In the genomic region with DNA sequence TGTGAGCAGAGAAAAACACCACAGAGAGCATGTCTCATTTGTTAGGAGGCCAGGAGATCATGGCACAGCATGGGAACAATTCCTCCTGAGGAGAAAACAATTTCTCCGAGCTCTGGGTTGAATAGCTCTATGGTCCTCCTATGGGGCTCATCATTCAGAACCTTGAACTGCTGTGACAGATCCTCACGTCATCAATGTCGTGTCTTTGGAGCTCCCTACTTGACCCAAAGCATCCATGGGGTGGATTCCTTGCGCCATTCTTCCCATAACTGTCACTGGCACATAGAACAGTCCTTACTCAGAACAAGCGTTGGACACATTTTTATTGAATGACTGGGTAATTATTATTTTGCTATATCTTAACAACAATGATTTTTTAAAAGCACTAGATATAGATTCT, we compare ENCODE assay signal across 11 cellular contexts.
"Had no signal": no experiment of that assay in that cellular context is flagged by ENCODE, and none has a peak within 500 bp of the region (broad histone marks: within the 10 kb centered on the region; RNA-seq: fewer than 3 reads in every experiment).

No MANE protein-coding gene starts in this region.

- H3K9me3 ChIP-seq: HAP-1 had no signal

- H3K27ac ChIP-seq: GM23248 had no signal

- DNase-seq: GM23248, GOT3, H7, H9, HCEC 1CT, HFFc6 had no signal

- FAIRE-seq: H1, H54 had no signal

- H3K9ac ChIP-seq: GM23248 had no signal

- H3K36me3 ChIP-seq: HAP-1 had no signal

- ATAC-seq: GM23338, HCT116 had no signal

- H3K4me2 ChIP-seq: GM23338 had no signal

- H3K4me3 ChIP-seq: GM23248, GM23338, HAP-1 had no signal

- H2AFZ ChIP-seq: GM23248 had no signal
